In the genomic region with DNA sequence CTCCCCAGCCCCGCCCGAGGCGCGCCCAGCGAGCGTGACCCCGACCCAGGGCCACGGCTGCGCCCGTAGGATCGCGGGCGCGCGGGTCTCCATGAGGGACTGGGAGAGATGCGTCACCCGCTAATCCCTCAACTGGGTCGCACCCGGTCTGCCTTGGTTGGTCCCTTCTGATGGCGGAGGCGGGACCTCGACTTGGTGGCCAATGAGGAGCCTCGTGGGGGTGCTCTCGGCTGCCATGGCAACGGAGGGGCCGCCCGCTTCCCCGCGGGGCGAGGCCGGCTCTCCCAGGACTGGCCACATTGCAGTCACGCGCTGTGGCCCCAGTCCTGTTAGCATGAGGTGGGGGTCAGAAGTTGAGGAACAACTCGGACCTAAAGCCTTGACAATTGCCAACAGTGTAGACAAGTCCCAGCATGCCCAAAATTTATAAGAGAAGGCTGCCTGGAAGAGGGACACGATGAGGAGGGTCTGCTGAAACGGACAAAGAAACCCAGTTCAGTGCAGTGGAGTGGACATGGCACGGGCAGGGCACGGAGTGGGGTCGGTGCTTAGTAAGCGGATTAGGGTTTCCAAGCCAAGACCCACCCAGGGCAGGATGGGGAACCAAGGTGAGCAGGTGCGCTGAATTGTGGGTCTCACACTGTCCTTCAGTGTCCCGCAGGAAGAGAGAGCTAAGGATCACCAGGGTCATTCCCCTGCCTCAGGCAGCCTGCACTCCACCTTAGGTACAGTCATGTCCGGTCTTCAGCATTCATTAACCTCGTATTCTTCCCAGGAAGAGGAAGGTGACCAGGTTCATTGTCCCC, we compare ENCODE assay signal across 1 cellular context.
A peak's percentile ranks its signal among the peaks of the same experiment; 100 is the strongest.
TF ChIP-seq lines count a peak whose summit lies in the region.

No MANE protein-coding gene starts in this region.

TF ChIP-seq in K562, 482 proteins besides CTCF, POLR2A, EP300 and RAD21 (continued from another document and continues in another):
- TF ChIP-seq ZNF584 (CRISPR knock-in tag; IDR thresholded peaks at IDR 0.05; ENCODE audit: low read depth), result peak; percentile 88; the same call in 1 of the 2 replicates
- TF ChIP-seq BHLHE40 (IDR thresholded peaks at IDR 0.05; ENCODE audit: low read length), result peak; percentile 84
- TF ChIP-seq CBX3 (IDR thresholded peaks at IDR 0.05; ENCODE audit: borderline replicate concordance in 1 of 2, low read length in 2 of 2), result peak in 1 of 2 experiments; percentile 76; a peak in 1 of 3 replicates
- TF ChIP-seq SP2 (IDR thresholded peaks at IDR 0.05; ENCODE audit: extremely low read depth, low read depth, low read length, poor library complexity, severe bottlenecking), result peak; percentile 78
- peak; percentile 84 for TF ChIP-seq ZNF830 (CRISPR knock-in tag; IDR thresholded peaks at IDR 0.05)
- TF ChIP-seq, protein P1, sequence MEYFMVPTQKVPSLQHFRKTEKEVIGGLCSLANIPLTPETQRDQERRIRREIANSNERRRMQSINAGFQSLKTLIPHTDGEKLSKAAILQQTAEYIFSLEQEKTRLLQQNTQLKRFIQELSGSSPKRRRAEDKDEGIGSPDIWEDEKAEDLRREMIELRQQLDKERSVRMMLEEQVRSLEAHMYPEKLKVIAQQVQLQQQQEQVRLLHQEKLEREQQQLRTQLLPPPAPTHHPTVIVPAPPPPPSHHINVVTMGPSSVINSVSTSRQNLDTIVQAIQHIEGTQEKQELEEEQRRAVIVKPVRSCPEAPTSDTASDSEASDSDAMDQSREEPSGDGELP (CRISPR knock-in tag; IDR thresholded peaks at IDR 0.05; ENCODE audit: borderline replicate concordance), result peak; percentile 64; the same call in 1 of the 2 replicates
- TF ChIP-seq TEAD4 (IDR thresholded peaks at IDR 0.05; ENCODE audit: low read length), result no peak
- TF ChIP-seq TEAD4 (CRISPR knock-in tag; IDR thresholded peaks at IDR 0.05; ENCODE audit: borderline replicate concordance), result peak; percentile 86
- TF ChIP-seq, protein P2, sequence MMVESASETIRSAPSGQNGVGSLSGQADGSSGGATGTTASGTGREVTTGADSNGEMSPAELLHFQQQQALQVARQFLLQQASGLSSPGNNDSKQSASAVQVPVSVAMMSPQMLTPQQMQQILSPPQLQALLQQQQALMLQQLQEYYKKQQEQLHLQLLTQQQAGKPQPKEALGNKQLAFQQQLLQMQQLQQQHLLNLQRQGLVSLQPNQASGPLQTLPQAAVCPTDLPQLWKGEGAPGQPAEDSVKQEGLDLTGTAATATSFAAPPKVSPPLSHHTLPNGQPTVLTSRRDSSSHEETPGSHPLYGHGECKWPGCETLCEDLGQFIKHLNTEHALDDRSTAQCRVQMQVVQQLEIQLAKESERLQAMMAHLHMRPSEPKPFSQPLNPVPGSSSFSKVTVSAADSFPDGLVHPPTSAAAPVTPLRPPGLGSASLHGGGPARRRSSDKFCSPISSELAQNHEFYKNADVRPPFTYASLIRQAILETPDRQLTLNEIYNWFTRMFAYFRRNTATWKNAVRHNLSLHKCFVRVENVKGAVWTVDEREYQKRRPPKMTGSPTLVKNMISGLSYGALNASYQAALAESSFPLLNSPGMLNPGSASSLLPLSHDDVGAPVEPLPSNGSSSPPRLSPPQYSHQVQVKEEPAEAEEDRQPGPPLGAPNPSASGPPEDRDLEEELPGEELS (CRISPR knock-in tag; IDR thresholded peaks at IDR 0.05; ENCODE audit: borderline replicate concordance), result 0 out of 2 replicates have a peak, but pooled peaks have one; percentile 56
- TF ChIP-seq, protein P3, sequence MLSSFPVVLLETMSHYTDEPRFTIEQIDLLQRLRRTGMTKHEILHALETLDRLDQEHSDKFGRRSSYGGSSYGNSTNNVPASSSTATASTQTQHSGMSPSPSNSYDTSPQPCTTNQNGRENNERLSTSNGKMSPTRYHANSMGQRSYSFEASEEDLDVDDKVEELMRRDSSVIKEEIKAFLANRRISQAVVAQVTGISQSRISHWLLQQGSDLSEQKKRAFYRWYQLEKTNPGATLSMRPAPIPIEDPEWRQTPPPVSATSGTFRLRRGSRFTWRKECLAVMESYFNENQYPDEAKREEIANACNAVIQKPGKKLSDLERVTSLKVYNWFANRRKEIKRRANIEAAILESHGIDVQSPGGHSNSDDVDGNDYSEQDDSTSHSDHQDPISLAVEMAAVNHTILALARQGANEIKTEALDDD (IDR thresholded peaks at IDR 0.05), result no peak
- peak; percentile 94 for TF ChIP-seq NFRKB (IDR thresholded peaks at IDR 0.05; ENCODE audit: low read depth)
- no peak for TF ChIP-seq CBX2 (IDR thresholded peaks at IDR 0.05; ENCODE audit: insufficient read depth, low read length, poor library complexity, severe bottlenecking)
- peak; percentile 88 to 90; a peak in 3 of 4 replicates for TF ChIP-seq TEAD1 (CRISPR knock-in tag; IDR thresholded peaks at IDR 0.05)
- peak; percentile 93; the same call in 1 of the 2 replicates for TF ChIP-seq HDAC8 (tag; IDR thresholded peaks at IDR 0.05)
- TF ChIP-seq ZNF695 (CRISPR knock-in tag; IDR thresholded peaks at IDR 0.05), result no peak
- TF ChIP-seq, protein P4, sequence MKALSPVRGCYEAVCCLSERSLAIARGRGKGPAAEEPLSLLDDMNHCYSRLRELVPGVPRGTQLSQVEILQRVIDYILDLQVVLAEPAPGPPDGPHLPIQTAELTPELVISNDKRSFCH (CRISPR knock-in tag; IDR thresholded peaks at IDR 0.05), result no peak
- TF ChIP-seq, protein P4 (tag; IDR thresholded peaks at IDR 0.05), result peak; percentile 94
- TF ChIP-seq, protein P5, sequence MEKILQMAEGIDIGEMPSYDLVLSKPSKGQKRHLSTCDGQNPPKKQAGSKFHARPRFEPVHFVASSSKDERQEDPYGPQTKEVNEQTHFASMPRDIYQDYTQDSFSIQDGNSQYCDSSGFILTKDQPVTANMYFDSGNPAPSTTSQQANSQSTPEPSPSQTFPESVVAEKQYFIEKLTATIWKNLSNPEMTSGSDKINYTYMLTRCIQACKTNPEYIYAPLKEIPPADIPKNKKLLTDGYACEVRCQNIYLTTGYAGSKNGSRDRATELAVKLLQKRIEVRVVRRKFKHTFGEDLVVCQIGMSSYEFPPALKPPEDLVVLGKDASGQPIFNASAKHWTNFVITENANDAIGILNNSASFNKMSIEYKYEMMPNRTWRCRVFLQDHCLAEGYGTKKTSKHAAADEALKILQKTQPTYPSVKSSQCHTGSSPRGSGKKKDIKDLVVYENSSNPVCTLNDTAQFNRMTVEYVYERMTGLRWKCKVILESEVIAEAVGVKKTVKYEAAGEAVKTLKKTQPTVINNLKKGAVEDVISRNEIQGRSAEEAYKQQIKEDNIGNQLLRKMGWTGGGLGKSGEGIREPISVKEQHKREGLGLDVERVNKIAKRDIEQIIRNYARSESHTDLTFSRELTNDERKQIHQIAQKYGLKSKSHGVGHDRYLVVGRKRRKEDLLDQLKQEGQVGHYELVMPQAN (IDR thresholded peaks at IDR 0.05; ENCODE audit: borderline replicate concordance), result peak; percentile 57; the same call in 1 of the 2 replicates
- TF ChIP-seq TCF3 (CRISPR knock-in tag; IDR thresholded peaks at IDR 0.05), result no peak; the same call in 1 of the 2 replicates
- TF ChIP-seq TBP (optimal IDR thresholded peaks at IDR 0.05; ENCODE audit: low read depth, low read length), result peak; percentile 88
- TF ChIP-seq ZFX (CRISPR knock-in tag; IDR thresholded peaks at IDR 0.05), result 0 out of 2 replicates have a peak, but pooled peaks have one; percentile 2
- TF ChIP-seq RUNX1 (IDR thresholded peaks at IDR 0.05; ENCODE audit: low read depth), result no peak
- TF ChIP-seq KDM2B (CRISPR knock-in tag; IDR thresholded peaks at IDR 0.05), result peak; percentile 56; the same call in 1 of the 2 replicates
- TF ChIP-seq ZNF354B (CRISPR knock-in tag; IDR thresholded peaks at IDR 0.05), result peak; percentile 67; the same call in 1 of the 2 replicates
- TF ChIP-seq ZNF197 (CRISPR knock-in tag; IDR thresholded peaks at IDR 0.05; ENCODE audit: low read depth), result peak; percentile 79
- TF ChIP-seq ZNF75A (CRISPR knock-in tag; IDR thresholded peaks at IDR 0.05), result peak; percentile 69; the same call in 1 of the 2 replicates
- TF ChIP-seq TEAD2 (tag; IDR thresholded peaks at IDR 0.05), result peak; percentile 91
- TF ChIP-seq ZNF184 (CRISPR knock-in tag; IDR thresholded peaks at IDR 0.05), result no peak
- TF ChIP-seq CCAR2 (IDR thresholded peaks at IDR 0.05; ENCODE audit: low read depth, low read length), result no peak
- TF ChIP-seq, protein P6, sequence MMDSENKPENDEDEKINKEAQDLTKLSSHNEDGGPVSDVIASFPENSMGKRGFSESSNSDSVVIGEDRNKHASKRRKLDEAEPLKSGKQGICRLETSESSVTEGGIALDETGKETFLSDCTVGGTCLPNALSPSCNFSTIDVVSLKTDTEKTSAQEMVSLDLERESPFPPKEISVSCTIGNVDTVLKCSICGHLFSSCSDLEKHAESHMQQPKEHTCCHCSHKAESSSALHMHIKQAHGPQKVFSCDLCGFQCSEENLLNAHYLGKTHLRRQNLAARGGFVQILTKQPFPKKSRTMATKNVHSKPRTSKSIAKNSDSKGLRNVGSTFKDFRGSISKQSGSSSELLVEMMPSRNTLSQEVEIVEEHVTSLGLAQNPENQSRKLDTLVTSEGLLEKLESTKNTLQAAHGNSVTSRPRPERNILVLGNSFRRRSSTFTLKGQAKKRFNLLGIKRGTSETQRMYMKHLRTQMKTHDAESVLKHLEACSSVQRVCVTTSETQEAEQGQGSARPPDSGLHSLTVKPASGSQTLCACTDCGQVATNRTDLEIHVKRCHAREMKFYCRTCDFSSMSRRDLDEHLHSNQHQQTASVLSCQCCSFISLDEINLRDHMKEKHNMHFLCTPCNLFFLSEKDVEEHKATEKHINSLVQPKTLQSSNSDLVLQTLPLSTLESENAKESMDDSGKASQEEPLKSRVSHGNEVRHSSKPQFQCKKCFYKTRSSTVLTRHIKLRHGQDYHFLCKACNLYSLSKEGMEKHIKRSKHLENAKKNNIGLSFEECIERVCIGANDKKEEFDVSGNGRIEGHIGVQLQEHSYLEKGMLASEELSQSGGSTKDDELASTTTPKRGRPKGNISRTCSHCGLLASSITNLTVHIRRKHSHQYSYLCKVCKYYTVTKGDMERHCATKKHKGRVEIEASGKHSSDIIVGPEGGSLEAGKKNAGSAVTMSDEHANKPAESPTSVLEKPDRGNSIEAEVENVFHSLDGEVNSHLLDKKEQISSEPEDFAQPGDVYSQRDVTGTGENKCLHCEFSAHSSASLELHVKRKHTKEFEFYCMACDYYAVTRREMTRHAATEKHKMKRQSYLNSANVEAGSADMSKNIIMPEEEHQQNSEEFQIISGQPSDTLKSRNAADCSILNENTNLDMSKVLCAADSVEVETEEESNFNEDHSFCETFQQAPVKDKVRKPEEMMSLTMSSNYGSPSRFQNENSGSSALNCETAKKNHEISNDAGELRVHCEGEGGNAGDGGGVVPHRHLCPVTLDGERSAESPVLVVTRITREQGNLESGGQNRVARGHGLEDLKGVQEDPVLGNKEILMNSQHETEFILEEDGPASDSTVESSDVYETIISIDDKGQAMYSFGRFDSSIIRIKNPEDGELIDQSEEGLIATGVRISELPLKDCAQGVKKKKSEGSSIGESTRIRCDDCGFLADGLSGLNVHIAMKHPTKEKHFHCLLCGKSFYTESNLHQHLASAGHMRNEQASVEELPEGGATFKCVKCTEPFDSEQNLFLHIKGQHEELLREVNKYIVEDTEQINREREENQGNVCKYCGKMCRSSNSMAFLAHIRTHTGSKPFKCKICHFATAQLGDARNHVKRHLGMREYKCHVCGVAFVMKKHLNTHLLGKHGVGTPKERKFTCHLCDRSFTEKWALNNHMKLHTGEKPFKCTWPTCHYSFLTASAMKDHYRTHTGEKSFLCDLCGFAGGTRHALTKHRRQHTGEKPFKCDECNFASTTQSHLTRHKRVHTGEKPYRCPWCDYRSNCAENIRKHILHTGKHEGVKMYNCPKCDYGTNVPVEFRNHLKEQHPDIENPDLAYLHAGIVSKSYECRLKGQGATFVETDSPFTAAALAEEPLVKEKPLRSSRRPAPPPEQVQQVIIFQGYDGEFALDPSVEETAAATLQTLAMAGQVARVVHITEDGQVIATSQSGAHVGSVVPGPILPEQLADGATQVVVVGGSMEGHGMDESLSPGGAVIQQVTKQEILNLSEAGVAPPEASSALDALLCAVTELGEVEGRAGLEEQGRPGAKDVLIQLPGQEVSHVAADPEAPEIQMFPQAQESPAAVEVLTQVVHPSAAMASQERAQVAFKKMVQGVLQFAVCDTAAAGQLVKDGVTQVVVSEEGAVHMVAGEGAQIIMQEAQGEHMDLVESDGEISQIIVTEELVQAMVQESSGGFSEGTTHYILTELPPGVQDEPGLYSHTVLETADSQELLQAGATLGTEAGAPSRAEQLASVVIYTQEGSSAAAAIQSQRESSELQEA (IDR thresholded peaks at IDR 0.05; ENCODE audit: low read depth), result no peak
- TF ChIP-seq LCOR (CRISPR knock-in tag; IDR thresholded peaks at IDR 0.05), result no peak
- peak; percentile 72; the same call in 1 of the 2 replicates for TF ChIP-seq NR4A1 (CRISPR knock-in tag; IDR thresholded peaks at IDR 0.05)
- TF ChIP-seq NR4A1 (tag; IDR thresholded peaks at IDR 0.05), result peak; percentile 97
- no peak for TF ChIP-seq CBX1 (IDR thresholded peaks at IDR 0.05; ENCODE audit: low read depth)
- peak; percentile 78 for TF ChIP-seq RAD51 (IDR thresholded peaks at IDR 0.05; ENCODE audit: borderline replicate concordance, low read depth)
- no peak for TF ChIP-seq GABPB2 (CRISPR knock-in tag; conservative IDR thresholded peaks at IDR 0.05)
- no peak for TF ChIP-seq MCM3 (IDR thresholded peaks at IDR 0.05)
- TF ChIP-seq ZNF589 (CRISPR knock-in tag; IDR thresholded peaks at IDR 0.05; ENCODE audit: low read depth), result peak; percentile 96
- TF ChIP-seq FOXJ2 (tag; IDR thresholded peaks at IDR 0.05), result peak; percentile 97
- no peak for TF ChIP-seq RBM17 (IDR thresholded peaks at IDR 0.05; ENCODE audit: borderline replicate concordance, low read depth, low read length)
- TF ChIP-seq, protein P7, sequence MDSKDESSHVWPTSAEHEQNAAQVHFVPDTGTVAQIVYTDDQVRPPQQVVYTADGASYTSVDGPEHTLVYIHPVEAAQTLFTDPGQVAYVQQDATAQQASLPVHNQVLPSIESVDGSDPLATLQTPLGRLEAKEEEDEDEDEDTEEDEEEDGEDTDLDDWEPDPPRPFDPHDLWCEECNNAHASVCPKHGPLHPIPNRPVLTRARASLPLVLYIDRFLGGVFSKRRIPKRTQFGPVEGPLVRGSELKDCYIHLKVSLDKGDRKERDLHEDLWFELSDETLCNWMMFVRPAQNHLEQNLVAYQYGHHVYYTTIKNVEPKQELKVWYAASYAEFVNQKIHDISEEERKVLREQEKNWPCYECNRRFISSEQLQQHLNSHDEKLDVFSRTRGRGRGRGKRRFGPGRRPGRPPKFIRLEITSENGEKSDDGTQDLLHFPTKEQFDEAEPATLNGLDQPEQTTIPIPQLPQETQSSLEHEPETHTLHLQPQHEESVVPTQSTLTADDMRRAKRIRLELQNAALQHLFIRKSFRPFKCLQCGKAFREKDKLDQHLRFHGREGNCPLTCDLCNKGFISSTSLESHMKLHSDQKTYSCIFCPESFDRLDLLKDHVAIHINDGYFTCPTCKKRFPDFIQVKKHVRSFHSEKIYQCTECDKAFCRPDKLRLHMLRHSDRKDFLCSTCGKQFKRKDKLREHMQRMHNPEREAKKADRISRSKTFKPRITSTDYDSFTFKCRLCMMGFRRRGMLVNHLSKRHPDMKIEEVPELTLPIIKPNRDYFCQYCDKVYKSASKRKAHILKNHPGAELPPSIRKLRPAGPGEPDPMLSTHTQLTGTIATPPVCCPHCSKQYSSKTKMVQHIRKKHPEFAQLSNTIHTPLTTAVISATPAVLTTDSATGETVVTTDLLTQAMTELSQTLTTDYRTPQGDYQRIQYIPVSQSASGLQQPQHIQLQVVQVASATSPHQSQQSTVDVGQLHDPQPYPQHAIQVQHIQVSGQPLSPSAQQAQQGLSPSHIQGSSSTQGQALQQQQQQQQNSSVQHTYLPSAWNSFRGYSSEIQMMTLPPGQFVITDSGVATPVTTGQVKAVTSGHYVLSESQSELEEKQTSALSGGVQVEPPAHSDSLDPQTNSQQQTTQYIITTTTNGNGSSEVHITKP (IDR thresholded peaks at IDR 0.05; ENCODE audit: partially characterized antibody), result peak; percentile 29
- peak; percentile 30; the same call in 1 of the 2 replicates for TF ChIP-seq DDX20 (tag; IDR thresholded peaks at IDR 0.05; ENCODE audit: low read depth)
- TF ChIP-seq ZNF507 (tag; conservative IDR thresholded peaks at IDR 0.05), result no peak
